In genomic region chr17:76820039-76820438, GRCh38 we compare ENCODE assay signal across 1 cellular context.
A peak's percentile ranks its signal among the peaks of the same experiment; 100 is the strongest.
TF ChIP-seq lines count a peak whose summit lies in the region.

No MANE protein-coding gene starts in this region.

TF ChIP-seq in GM12878, 131 proteins besides CTCF, POLR2A, EP300 and RAD21:
- TF ChIP-seq BHLHE40 (IDR thresholded peaks at IDR 0.05; ENCODE audit: borderline replicate concordance in 1 of 2, low read depth in 2 of 2, low read length in 1 of 2): 0 out of 4 replicates have a peak, but pooled peaks of 1 of the 2 experiments have one; percentile 11
- TF ChIP-seq DPF2 (IDR thresholded peaks at IDR 0.05): no peak
- TF ChIP-seq MLLT1 (IDR thresholded peaks at IDR 0.05): no peak
- no peak for TF ChIP-seq IRF4 (IDR thresholded peaks at IDR 0.05; ENCODE audit: low read depth, low read length)
- peak; percentile 99 for TF ChIP-seq MEF2B (IDR thresholded peaks at IDR 0.05; ENCODE audit: partially characterized antibody, poor library complexity, severe bottlenecking)
- peak; percentile 44; the same call in 1 of the 2 replicates for TF ChIP-seq TCF12 (IDR thresholded peaks at IDR 0.05; ENCODE audit: low read depth, low read length)
- TF ChIP-seq, protein P1, sequence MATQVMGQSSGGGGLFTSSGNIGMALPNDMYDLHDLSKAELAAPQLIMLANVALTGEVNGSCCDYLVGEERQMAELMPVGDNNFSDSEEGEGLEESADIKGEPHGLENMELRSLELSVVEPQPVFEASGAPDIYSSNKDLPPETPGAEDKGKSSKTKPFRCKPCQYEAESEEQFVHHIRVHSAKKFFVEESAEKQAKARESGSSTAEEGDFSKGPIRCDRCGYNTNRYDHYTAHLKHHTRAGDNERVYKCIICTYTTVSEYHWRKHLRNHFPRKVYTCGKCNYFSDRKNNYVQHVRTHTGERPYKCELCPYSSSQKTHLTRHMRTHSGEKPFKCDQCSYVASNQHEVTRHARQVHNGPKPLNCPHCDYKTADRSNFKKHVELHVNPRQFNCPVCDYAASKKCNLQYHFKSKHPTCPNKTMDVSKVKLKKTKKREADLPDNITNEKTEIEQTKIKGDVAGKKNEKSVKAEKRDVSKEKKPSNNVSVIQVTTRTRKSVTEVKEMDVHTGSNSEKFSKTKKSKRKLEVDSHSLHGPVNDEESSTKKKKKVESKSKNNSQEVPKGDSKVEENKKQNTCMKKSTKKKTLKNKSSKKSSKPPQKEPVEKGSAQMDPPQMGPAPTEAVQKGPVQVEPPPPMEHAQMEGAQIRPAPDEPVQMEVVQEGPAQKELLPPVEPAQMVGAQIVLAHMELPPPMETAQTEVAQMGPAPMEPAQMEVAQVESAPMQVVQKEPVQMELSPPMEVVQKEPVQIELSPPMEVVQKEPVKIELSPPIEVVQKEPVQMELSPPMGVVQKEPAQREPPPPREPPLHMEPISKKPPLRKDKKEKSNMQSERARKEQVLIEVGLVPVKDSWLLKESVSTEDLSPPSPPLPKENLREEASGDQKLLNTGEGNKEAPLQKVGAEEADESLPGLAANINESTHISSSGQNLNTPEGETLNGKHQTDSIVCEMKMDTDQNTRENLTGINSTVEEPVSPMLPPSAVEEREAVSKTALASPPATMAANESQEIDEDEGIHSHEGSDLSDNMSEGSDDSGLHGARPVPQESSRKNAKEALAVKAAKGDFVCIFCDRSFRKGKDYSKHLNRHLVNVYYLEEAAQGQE (IDR thresholded peaks at IDR 0.05; ENCODE audit: low read depth, low read length): no peak
- no peak for TF ChIP-seq RBBP5 (conservative IDR thresholded peaks at IDR 0.05)
- TF ChIP-seq, protein P2, sequence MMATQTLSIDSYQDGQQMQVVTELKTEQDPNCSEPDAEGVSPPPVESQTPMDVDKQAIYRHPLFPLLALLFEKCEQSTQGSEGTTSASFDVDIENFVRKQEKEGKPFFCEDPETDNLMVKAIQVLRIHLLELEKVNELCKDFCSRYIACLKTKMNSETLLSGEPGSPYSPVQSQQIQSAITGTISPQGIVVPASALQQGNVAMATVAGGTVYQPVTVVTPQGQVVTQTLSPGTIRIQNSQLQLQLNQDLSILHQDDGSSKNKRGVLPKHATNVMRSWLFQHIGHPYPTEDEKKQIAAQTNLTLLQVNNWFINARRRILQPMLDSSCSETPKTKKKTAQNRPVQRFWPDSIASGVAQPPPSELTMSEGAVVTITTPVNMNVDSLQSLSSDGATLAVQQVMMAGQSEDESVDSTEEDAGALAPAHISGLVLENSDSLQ (IDR thresholded peaks at IDR 0.05): no peak
- TF ChIP-seq ASH2L (IDR thresholded peaks at IDR 0.05; ENCODE audit: borderline replicate concordance, low read depth): no peak
- peak; percentile 83 for TF ChIP-seq GATAD2B (conservative IDR thresholded peaks at IDR 0.05; ENCODE audit: low read depth)
- peak; percentile 90; the same call in 1 of the 2 replicates for TF ChIP-seq RB1 (IDR thresholded peaks at IDR 0.05; ENCODE audit: borderline replicate concordance)
- TF ChIP-seq YBX1 (IDR thresholded peaks at IDR 0.05): peak; percentile 92
- TF ChIP-seq GABPA (IDR thresholded peaks at IDR 0.05; ENCODE audit: low read depth): no peak
- no peak for TF ChIP-seq NR2C1 (IDR thresholded peaks at IDR 0.05)
- TF ChIP-seq SMC3 (IDR thresholded peaks at IDR 0.05; ENCODE audit: borderline replicate concordance, low read length): no peak
- no peak for TF ChIP-seq BRCA1 (IDR thresholded peaks at IDR 0.05; ENCODE audit: low read depth, low read length)
- TF ChIP-seq, protein P3, sequence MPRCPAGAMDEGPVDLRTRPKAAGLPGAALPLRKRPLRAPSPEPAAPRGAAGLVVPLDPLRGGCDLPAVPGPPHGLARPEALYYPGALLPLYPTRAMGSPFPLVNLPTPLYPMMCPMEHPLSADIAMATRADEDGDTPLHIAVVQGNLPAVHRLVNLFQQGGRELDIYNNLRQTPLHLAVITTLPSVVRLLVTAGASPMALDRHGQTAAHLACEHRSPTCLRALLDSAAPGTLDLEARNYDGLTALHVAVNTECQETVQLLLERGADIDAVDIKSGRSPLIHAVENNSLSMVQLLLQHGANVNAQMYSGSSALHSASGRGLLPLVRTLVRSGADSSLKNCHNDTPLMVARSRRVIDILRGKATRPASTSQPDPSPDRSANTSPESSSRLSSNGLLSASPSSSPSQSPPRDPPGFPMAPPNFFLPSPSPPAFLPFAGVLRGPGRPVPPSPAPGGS (IDR thresholded peaks at IDR 0.05; ENCODE audit: borderline replicate concordance, insufficient read depth, low read depth, low read length, poor library complexity, severe bottlenecking): no peak
